Comparison of ENCODE assay signal across 1 cellular context in genomic region chr19:4722671-4723464, GRCh38.
TF ChIP-seq lines count a peak whose summit lies in the region.

No MANE protein-coding gene starts in this region.

TF ChIP-seq in K562, 482 proteins besides CTCF, POLR2A, EP300 and RAD21 (continued from another document):
- TF ChIP-seq, protein P1, sequence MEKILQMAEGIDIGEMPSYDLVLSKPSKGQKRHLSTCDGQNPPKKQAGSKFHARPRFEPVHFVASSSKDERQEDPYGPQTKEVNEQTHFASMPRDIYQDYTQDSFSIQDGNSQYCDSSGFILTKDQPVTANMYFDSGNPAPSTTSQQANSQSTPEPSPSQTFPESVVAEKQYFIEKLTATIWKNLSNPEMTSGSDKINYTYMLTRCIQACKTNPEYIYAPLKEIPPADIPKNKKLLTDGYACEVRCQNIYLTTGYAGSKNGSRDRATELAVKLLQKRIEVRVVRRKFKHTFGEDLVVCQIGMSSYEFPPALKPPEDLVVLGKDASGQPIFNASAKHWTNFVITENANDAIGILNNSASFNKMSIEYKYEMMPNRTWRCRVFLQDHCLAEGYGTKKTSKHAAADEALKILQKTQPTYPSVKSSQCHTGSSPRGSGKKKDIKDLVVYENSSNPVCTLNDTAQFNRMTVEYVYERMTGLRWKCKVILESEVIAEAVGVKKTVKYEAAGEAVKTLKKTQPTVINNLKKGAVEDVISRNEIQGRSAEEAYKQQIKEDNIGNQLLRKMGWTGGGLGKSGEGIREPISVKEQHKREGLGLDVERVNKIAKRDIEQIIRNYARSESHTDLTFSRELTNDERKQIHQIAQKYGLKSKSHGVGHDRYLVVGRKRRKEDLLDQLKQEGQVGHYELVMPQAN (IDR thresholded peaks at IDR 0.05; ENCODE audit: borderline replicate concordance): peak; percentile 43
- TF ChIP-seq, protein P2, sequence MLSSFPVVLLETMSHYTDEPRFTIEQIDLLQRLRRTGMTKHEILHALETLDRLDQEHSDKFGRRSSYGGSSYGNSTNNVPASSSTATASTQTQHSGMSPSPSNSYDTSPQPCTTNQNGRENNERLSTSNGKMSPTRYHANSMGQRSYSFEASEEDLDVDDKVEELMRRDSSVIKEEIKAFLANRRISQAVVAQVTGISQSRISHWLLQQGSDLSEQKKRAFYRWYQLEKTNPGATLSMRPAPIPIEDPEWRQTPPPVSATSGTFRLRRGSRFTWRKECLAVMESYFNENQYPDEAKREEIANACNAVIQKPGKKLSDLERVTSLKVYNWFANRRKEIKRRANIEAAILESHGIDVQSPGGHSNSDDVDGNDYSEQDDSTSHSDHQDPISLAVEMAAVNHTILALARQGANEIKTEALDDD (IDR thresholded peaks at IDR 0.05): no peak
- 0 out of 2 replicates have a peak, but pooled peaks have one; percentile 35 for TF ChIP-seq ZFP91 (CRISPR knock-in tag; IDR thresholded peaks at IDR 0.05)
- no peak for TF ChIP-seq HOMEZ (CRISPR knock-in tag; IDR thresholded peaks at IDR 0.05)
- no peak for TF ChIP-seq SIRT6 (IDR thresholded peaks at IDR 0.05; ENCODE audit: low read depth, low read length)
- TF ChIP-seq ZNF12 (CRISPR knock-in tag; IDR thresholded peaks at IDR 0.05): 0 out of 2 replicates have a peak, but pooled peaks have one; percentile 15
- TF ChIP-seq, protein P3, sequence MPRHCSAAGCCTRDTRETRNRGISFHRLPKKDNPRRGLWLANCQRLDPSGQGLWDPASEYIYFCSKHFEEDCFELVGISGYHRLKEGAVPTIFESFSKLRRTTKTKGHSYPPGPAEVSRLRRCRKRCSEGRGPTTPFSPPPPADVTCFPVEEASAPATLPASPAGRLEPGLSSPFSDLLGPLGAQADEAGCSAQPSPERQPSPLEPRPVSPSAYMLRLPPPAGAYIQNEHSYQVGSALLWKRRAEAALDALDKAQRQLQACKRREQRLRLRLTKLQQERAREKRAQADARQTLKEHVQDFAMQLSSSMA (CRISPR knock-in tag; IDR thresholded peaks at IDR 0.05): no peak
- no peak for TF ChIP-seq ZBTB8A (IDR thresholded peaks at IDR 0.05; ENCODE audit: partially characterized antibody)
- TF ChIP-seq CBFB (CRISPR knock-in tag; IDR thresholded peaks at IDR 0.05): no peak
- TF ChIP-seq PML (IDR thresholded peaks at IDR 0.05; ENCODE audit: low read length): no peak
- TF ChIP-seq EHMT2 (IDR thresholded peaks at IDR 0.05): no peak
- no peak for TF ChIP-seq SUPT5H (IDR thresholded peaks at IDR 0.05)
- no peak for TF ChIP-seq SMARCC2 (IDR thresholded peaks at IDR 0.05; ENCODE audit: low read depth)
- TF ChIP-seq TOE1 (IDR thresholded peaks at IDR 0.05; ENCODE audit: borderline replicate concordance): no peak
- TF ChIP-seq TOE1 (CRISPR knock-in tag; IDR thresholded peaks at IDR 0.05; ENCODE audit: borderline replicate concordance, low read depth): no peak
- no peak for TF ChIP-seq HBP1 (CRISPR knock-in tag; IDR thresholded peaks at IDR 0.05)
- no peak for TF ChIP-seq TAL1 (IDR thresholded peaks at IDR 0.05)
- TF ChIP-seq EZH2 (IDR thresholded peaks at IDR 0.05; ENCODE audit: borderline replicate concordance, low read depth, low read length): no peak
- 0 out of 2 replicates have a peak, but pooled peaks have one; percentile 65 for TF ChIP-seq HDGF (IDR thresholded peaks at IDR 0.05)
- TF ChIP-seq, protein P4, sequence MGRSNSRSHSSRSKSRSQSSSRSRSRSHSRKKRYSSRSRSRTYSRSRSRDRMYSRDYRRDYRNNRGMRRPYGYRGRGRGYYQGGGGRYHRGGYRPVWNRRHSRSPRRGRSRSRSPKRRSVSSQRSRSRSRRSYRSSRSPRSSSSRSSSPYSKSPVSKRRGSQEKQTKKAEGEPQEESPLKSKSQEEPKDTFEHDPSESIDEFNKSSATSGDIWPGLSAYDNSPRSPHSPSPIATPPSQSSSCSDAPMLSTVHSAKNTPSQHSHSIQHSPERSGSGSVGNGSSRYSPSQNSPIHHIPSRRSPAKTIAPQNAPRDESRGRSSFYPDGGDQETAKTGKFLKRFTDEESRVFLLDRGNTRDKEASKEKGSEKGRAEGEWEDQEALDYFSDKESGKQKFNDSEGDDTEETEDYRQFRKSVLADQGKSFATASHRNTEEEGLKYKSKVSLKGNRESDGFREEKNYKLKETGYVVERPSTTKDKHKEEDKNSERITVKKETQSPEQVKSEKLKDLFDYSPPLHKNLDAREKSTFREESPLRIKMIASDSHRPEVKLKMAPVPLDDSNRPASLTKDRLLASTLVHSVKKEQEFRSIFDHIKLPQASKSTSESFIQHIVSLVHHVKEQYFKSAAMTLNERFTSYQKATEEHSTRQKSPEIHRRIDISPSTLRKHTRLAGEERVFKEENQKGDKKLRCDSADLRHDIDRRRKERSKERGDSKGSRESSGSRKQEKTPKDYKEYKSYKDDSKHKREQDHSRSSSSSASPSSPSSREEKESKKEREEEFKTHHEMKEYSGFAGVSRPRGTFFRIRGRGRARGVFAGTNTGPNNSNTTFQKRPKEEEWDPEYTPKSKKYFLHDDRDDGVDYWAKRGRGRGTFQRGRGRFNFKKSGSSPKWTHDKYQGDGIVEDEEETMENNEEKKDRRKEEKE (IDR thresholded peaks at IDR 0.05; ENCODE audit: borderline replicate concordance in 1 of 2, control insufficient read depth in 1 of 2, low read depth in 2 of 2, low read length in 1 of 2): no peak
- TF ChIP-seq CHD1 (IDR thresholded peaks at IDR 0.05; ENCODE audit: low read length): peak; percentile 44
- no peak for TF ChIP-seq NFIC (IDR thresholded peaks at IDR 0.05)
- TF ChIP-seq MTF1 (CRISPR knock-in tag; IDR thresholded peaks at IDR 0.05; ENCODE audit: borderline replicate concordance): no peak
- TF ChIP-seq PATZ1 (CRISPR knock-in tag; IDR thresholded peaks at IDR 0.05; ENCODE audit: borderline replicate concordance): no peak
